In genomic region chr16:12061336-12062055, GRCh38 we compare ENCODE assay signal across 16 cellular contexts.
DNase-seq lines count a peak whose midpoint lies in the region; ATAC-seq and TF ChIP-seq lines count a peak whose summit lies in the region.
"Had no signal": no experiment of that assay in that cellular context is flagged by ENCODE, and none has a peak within 500 bp of the region (broad histone marks: within the 10 kb centered on the region; RNA-seq: fewer than 3 reads in every experiment).

No MANE protein-coding gene starts in this region.

- H3K4me1 ChIP-seq in tibial artery = peaks cover 0 to 27% (median 14%) of the 10 kb centered on the region in 4 donors
- H3K4me1 ChIP-seq in ovary (ENCODE audit: insufficient read depth) = peaks cover 20% of the 10 kb centered on the region

- H3K36me3 Mint-ChIP-seq in glutamatergic neuron (ENCODE audit: unreplicated experiment) (no peaks in the 10 kb centered on the region), T-helper 17 cell (ENCODE audit: low read depth) (no peaks in the 10 kb centered on the region)
- H3K36me3 Mint-ChIP-seq: WTC11 had no signal

- H3K27ac ChIP-seq in tibial artery = peak overlapping the region; percentile 72
- H3K27ac ChIP-seq in ovary = no peak overlapping the region
- H3K27ac ChIP-seq: SK-N-MC had no signal

- intact Hi-C loops in tibial artery (cut with DNase I; ENCODE audit: low total_unique reads) (loop anchor here (10.0 kb wide), 3 partner anchors 87 to 667 kb away; partner anchors contain the start of genes RSL1D1 and SNX29), ovary (cut with DNase I) (loop anchor here (5.0 to 10.0 kb wide), 5 partner anchors 79 to 1097 kb away; partner anchors contain the start of genes SNX29 (in 2 of the 4) and TNFRSF17 (in 1 of the 4))

- no peaks in the 10 kb centered on the region for H3K27me3 ChIP-seq in H7 (ENCODE audit: control insufficient read depth, insufficient read depth, low read length)
- H3K27me3 ChIP-seq in tibial artery = no peaks in the 10 kb centered on the region
- H3K27me3 ChIP-seq in ovary = no peaks in the 10 kb centered on the region

- no peaks in the 10 kb centered on the region for H3K36me3 ChIP-seq in H7 (replicated peaks; ENCODE audit: control insufficient read depth, insufficient read depth, low read length)
- H3K36me3 ChIP-seq in tibial artery = peaks cover 0 to 12% (median 5%) of the 10 kb centered on the region in 3 donors
- H3K36me3 ChIP-seq in ovary = no peaks in the 10 kb centered on the region

- peak; percentile 11 for DNase-seq in H7
- peak; percentile 48 for DNase-seq in amniotic epithelial cell (ENCODE audit: low read depth)
- DNase-seq in glutamatergic neuron = no peak
- DNase-seq in tibial artery = no peak
- DNase-seq in ovary = no peak
- DNase-seq in T-helper 17 cell = no peak
- no peak for DNase-seq in foreskin melanocyte
- DNase-seq: activated T-cell treated with anti-CD3 and anti-CD28 coated beads, Interleukin-2, amount 50 U/mL, for 1 hour; anterior cingulate cortex; COR-L47; MV-4-11; NCI-H69; retina had no signal

- no peak overlapping the region for H3K4me3 ChIP-seq in H7 (ENCODE audit: insufficient read depth, low read depth, low read length)
- H3K4me3 ChIP-seq in tibial artery = no peak overlapping the region
- no peak overlapping the region for H3K4me3 ChIP-seq in ovary
- H3K4me3 ChIP-seq: SK-N-MC had no signal

- no peak for ATAC-seq in HG02981 (IDR thresholded peaks at IDR 0.05; ENCODE audit: unreplicated experiment)
- ATAC-seq in T-helper 17 cell = no peak
- ATAC-seq: WTC11 had no signal

- 84 to 87% (median 84%) methylated on average over 14 of the region's 14 CpGs for WGBS in ovary, 3 donors

- H3K4me1 Mint-ChIP-seq in glutamatergic neuron (ENCODE audit: low read depth, unreplicated experiment) (peaks cover 14% of the 10 kb centered on the region), T-helper 17 cell (peaks cover 6% of the 10 kb centered on the region)
- H3K4me1 Mint-ChIP-seq: WTC11 had no signal

- H3K27ac Mint-ChIP-seq in glutamatergic neuron (ENCODE audit: unreplicated experiment) (peak overlapping the region; percentile 55), T-helper 17 cell (no peak overlapping the region)
- H3K27ac Mint-ChIP-seq: WTC11 had no signal

- H3K4me3 Mint-ChIP-seq in glutamatergic neuron (ENCODE audit: unreplicated experiment) = no peak overlapping the region
- no peak overlapping the region for H3K4me3 Mint-ChIP-seq in T-helper 17 cell
- H3K4me3 Mint-ChIP-seq: WTC11 had no signal

- H3K9me3 Mint-ChIP-seq in glutamatergic neuron (ENCODE audit: unreplicated experiment) = peaks cover 2% of the 10 kb centered on the region
- H3K9me3 Mint-ChIP-seq: WTC11 had no signal

- TF ChIP-seq POLR2A in ovary (IDR thresholded peaks at IDR 0.05) = no peak

- TF ChIP-seq EP300 in ovary (IDR thresholded peaks at IDR 0.05) = no peak

- H3K27me3 Mint-ChIP-seq in glutamatergic neuron (ENCODE audit: unreplicated experiment) = peaks cover 2% of the 10 kb centered on the region
- H3K27me3 Mint-ChIP-seq in T-helper 17 cell = no peaks in the 10 kb centered on the region

- TF ChIP-seq CTCF in glutamatergic neuron (IDR thresholded peaks at IDR 0.05; ENCODE audit: partially characterized antibody, unreplicated experiment) = no peak
- no peak for TF ChIP-seq CTCF in tibial artery (IDR thresholded peaks at IDR 0.05)
- TF ChIP-seq CTCF in ovary (IDR thresholded peaks at IDR 0.05) = no peak

- H3K9me3 ChIP-seq in tibial artery (no peaks in the 10 kb centered on the region), ovary (no peaks in the 10 kb centered on the region), T-helper 17 cell (ENCODE audit: control insufficient read depth, low read length, poor library complexity, severe bottlenecking) (no peaks in the 10 kb centered on the region)

Comparison
In these comparisons a context has a peak if more than half of its experiments do, and no peak if none do; other contexts are left out.
1. DNase-seq: peak in H7 (single experiment) and amniotic epithelial cell (single experiment); none in glutamatergic neuron (single experiment), tibial artery (0 of 2), ovary (0 of 5), T-helper 17 cell (0 of 3) and foreskin melanocyte (single experiment).
2. H3K27ac ChIP-seq: peak in tibial artery (2 of 2); none in ovary (0 of 2).